Comparison of ENCODE assay signal across 8 cellular contexts in the genomic region with DNA sequence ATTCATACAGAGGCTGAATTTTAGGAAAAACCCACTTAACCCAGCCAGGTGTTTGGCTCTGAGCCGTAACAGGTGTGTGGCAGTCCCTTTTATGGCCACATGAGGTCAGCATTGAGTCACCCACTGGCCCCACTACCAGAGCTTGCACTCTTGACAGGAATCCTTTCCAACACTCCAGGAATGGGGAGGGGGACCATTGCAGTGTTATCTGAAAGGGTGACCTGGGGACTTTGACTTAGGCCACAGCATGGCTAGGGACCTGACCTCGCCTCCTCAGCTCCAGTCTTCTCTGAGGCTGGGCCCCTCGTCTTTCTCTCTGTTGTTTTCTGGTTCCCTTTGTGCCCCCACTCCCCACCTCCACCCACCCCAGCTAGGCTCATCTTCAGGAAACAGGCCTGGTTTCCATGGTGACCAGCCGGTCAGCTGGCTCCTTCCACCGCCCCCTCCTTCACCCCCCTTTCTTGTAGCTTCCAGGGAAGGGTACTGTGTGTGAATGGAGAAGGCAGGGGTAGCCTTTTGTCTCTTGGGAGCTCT.
A peak's percentile ranks its signal among the peaks of the same experiment; 100 is the strongest.
DNase-seq lines count a peak whose midpoint lies in the region; ATAC-seq and TF ChIP-seq lines count a peak whose summit lies in the region.

No MANE protein-coding gene starts in this region.

- H3K27me3 Mint-ChIP-seq in effector memory CD8-positive, alpha-beta T cell = peaks cover 37 to 46% of the 10 kb centered on the region in 2 donors
- peaks cover 50% of the 10 kb centered on the region for H3K27me3 Mint-ChIP-seq in nephron (ENCODE audit: low read depth)

- peaks cover 24% of the 10 kb centered on the region for H3K36me3 Mint-ChIP-seq in effector memory CD8-positive, alpha-beta T cell (ENCODE audit: insufficient read depth)
- H3K36me3 Mint-ChIP-seq in nephron (ENCODE audit: low read depth) = no peaks in the 10 kb centered on the region

- no peak overlapping the region for H3K4me3 Mint-ChIP-seq in effector memory CD8-positive, alpha-beta T cell
- H3K4me3 Mint-ChIP-seq in nephron = peak overlapping the region; percentile 53 to 69 (median 65)

- DNase-seq in GM03348 (ENCODE audit: low spot score) (peak; percentile 73), NCI-H2029 treated with DMSO at 0.1 percent for 48 hours (lab: John Stamatoyannopoulos, UW) (peak; percentile 54)
- DNase-seq in activated CD4-positive, alpha-beta T cell treated with anti-CD3 and anti-CD28 coated beads for 4 hours = peak; percentile 51 to 67
- DNase-seq in effector memory CD8-positive, alpha-beta T cell = peak; percentile 49 to 68 (median 58)

- peak overlapping the region in 1 of 2 donors; percentile 32 for H3K27ac Mint-ChIP-seq in effector memory CD8-positive, alpha-beta T cell
- H3K27ac Mint-ChIP-seq in nephron = no peak overlapping the region

- TF ChIP-seq CTCF in 22Rv1 (IDR thresholded peaks at IDR 0.05) (peak; percentile 96), nephron (IDR thresholded peaks at IDR 0.05; ENCODE audit: unreplicated experiment in 3 of 3) (peak; percentile 95 to 97 (median 96))

- H3K4me1 Mint-ChIP-seq in effector memory CD8-positive, alpha-beta T cell (ENCODE audit: low read depth in 2 of 2) = peaks cover 30 to 34% of the 10 kb centered on the region in 2 donors
- peaks cover 24% of the 10 kb centered on the region for H3K4me1 Mint-ChIP-seq in nephron

- H3K27ac ChIP-seq in 22Rv1 = no peak overlapping the region

- H3K9me3 Mint-ChIP-seq in effector memory CD8-positive, alpha-beta T cell = no peaks in the 10 kb centered on the region
- no peaks in the 10 kb centered on the region for H3K9me3 Mint-ChIP-seq in nephron

- ATAC-seq in effector memory CD8-positive, alpha-beta T cell (replicated peaks) = no peak
- ATAC-seq in HG03135 (IDR thresholded peaks at IDR 0.05; ENCODE audit: unreplicated experiment) (no peak), GM19455 (IDR thresholded peaks at IDR 0.05; ENCODE audit: unreplicated experiment) (no peak)

Comparison
In these comparisons a context has a peak if more than half of its experiments do, and no peak if none do; other contexts are left out.
1. H3K4me3 Mint-ChIP-seq: peak in nephron (3 of 3); none in effector memory CD8-positive, alpha-beta T cell (0 of 2).
2. Peak in every context shown above with its lines, with median percentiles within 50 percentile points of each other: DNase-seq.